19 cellular contexts compared by ENCODE assay signal in genomic region chr11:75308116-75308515, GRCh38. TPM values are rescaled to one million over a fixed set of nuclear protein-coding genes. Genes with fewer than 3 reads are reported as not detected.
DNase-seq lines count a peak whose midpoint lies in the region; ATAC-seq and TF ChIP-seq lines count a peak whose summit lies in the region.
"Had no signal": no experiment of that assay in that cellular context is flagged by ENCODE, and none has a peak within 500 bp of the region (broad histone marks: within the 10 kb centered on the region; RNA-seq: fewer than 3 reads in every experiment).

No MANE protein-coding gene starts in this region.

- no peak for ATAC-seq in T-helper 17 cell
- ATAC-seq: K562 had no signal

- no peak for DNase-seq in T-helper 17 cell
- DNase-seq in endothelial cell (ENCODE audit: low spot score): no peak
- peak; percentile 74 to 79 for DNase-seq in tibial artery
- DNase-seq in cerebellum (ENCODE audit: low spot score): no peak
- DNase-seq in stimulated activated naive CD4-positive, alpha-beta T cell treated with Interleukin-2 at 50 U/mL for 16 hours (lab: John Stamatoyannopoulos, UW): no peak
- DNase-seq in KBM-7: no peak
- DNase-seq: activated gamma-delta T cell treated with Interleukin-2 at 50 U/mL for 16 hours; amygdala; Calu3; H7; kidney glomerular epithelial cell; NCI-H1092 treated with DMSO at 0.1 percent for 48 hours; NCI-H524; stimulated activated CD4-positive, alpha-beta T cell treated with anti-CD3 and anti-CD28 coated beads, Interleukin-2, amount 100 ng/mL, for 48 hours had no signal

- in situ Hi-C loops in KBM-7 (cut with MboI; ENCODE audit: low pct_unique_long_range_greater_than_20kb, low sequenced_read_pairs): no loop called here

- H3K4me1 Mint-ChIP-seq in T-helper 17 cell (peaks cover 22% of the 10 kb centered on the region), endothelial cell (ENCODE audit: unreplicated experiment) (peaks cover 58% of the 10 kb centered on the region)
- H3K4me1 Mint-ChIP-seq: B cell had no signal

- H3K9me3 Mint-ChIP-seq in endothelial cell (ENCODE audit: unreplicated experiment): no peaks in the 10 kb centered on the region
- H3K9me3 Mint-ChIP-seq: T-helper 2 cell treated with Interferon-gamma antibody and Interleukin-4, amounts not matched to agents 5 μg/mL and 100 μg/mL, for 36 hours had no signal

- H3K9me3 ChIP-seq in T-helper 17 cell (ENCODE audit: control insufficient read depth, low read length, poor library complexity, severe bottlenecking): no peaks in the 10 kb centered on the region
- no peaks in the 10 kb centered on the region for H3K9me3 ChIP-seq in muscle layer of duodenum (ENCODE audit: control insufficient read depth in 1 of 2, low read length in 2 of 2)
- no peaks in the 10 kb centered on the region for H3K9me3 ChIP-seq in tibial artery
- H3K9me3 ChIP-seq: suprapubic skin had no signal

- H3K36me3 Mint-ChIP-seq in T-helper 17 cell (ENCODE audit: low read depth): no peaks in the 10 kb centered on the region
- peaks cover 15% of the 10 kb centered on the region for H3K36me3 Mint-ChIP-seq in endothelial cell (ENCODE audit: low read depth, unreplicated experiment)

- no peaks in the 10 kb centered on the region for H3K27me3 Mint-ChIP-seq in T-helper 17 cell
- H3K27me3 Mint-ChIP-seq in endothelial cell (ENCODE audit: unreplicated experiment): peaks cover 8% of the 10 kb centered on the region
- H3K27me3 Mint-ChIP-seq: B cell had no signal

- no peak for TF ChIP-seq CTCF in endothelial cell (IDR thresholded peaks at IDR 0.05; ENCODE audit: unreplicated experiment)
- no peak for TF ChIP-seq CTCF in tibial artery (IDR thresholded peaks at IDR 0.05)

- peak overlapping the region; percentile 32 for H3K27ac Mint-ChIP-seq in T-helper 17 cell
- peak overlapping the region; percentile 48 for H3K27ac Mint-ChIP-seq in endothelial cell (ENCODE audit: unreplicated experiment)
- H3K27ac Mint-ChIP-seq: B cell; T-helper 2 cell treated with Interferon-gamma antibody and Interleukin-4, amounts not matched to agents 5 μg/mL and 100 μg/mL, for 36 hours had no signal

- H3K4me1 ChIP-seq in muscle layer of duodenum (ENCODE audit: control insufficient read depth in 1 of 2, insufficient read depth in 2 of 2, low read length in 2 of 2) (peaks cover 3 to 48% of the 10 kb centered on the region in 2 donors), tibial artery (peaks cover 0 to 20% (median 16%) of the 10 kb centered on the region in 4 donors)

- H3K4me3 Mint-ChIP-seq in T-helper 17 cell (no peak overlapping the region), endothelial cell (ENCODE audit: unreplicated experiment) (no peak overlapping the region)
- H3K4me3 Mint-ChIP-seq: B cell; T-helper 2 cell treated with Interferon-gamma antibody and Interleukin-4, amounts not matched to agents 5 μg/mL and 100 μg/mL, for 36 hours had no signal

- peak overlapping the region; percentile 13 for H3K27ac ChIP-seq in muscle layer of duodenum (ENCODE audit: low read length)
- H3K27ac ChIP-seq in tibial artery: no peak overlapping the region
- H3K27ac ChIP-seq: suprapubic skin had no signal

- H3K27me3 ChIP-seq in muscle layer of duodenum (ENCODE audit: low read depth, low read length) (no peaks in the 10 kb centered on the region), tibial artery (no peaks in the 10 kb centered on the region)
- H3K27me3 ChIP-seq: suprapubic skin had no signal

- H3K4me3 ChIP-seq in muscle layer of duodenum (ENCODE audit: low read depth in 1 of 2, low read length in 2 of 2) (no peak overlapping the region), tibial artery (no peak overlapping the region)
- H3K4me3 ChIP-seq: K562, suprapubic skin had no signal

- intact Hi-C loops in tibial artery (cut with DNase I; ENCODE audit: low total_unique reads): no loop called here

- H3K36me3 ChIP-seq in muscle layer of duodenum (ENCODE audit: control insufficient read depth in 1 of 2, insufficient read depth in 2 of 2, low read length in 2 of 2) (no peaks in the 10 kb centered on the region), tibial artery (no peaks in the 10 kb centered on the region)

RNA-seq across cellular contexts. Expression of gene ARRB1, which starts 43.3 kb away (rescaled TPM):
- 10 to 100 TPM; 26.3 to 39.6 TPM for total RNA-seq in T-helper 17 cell
- 197 TPM for total RNA-seq in endothelial cell (ENCODE audit: unreplicated experiment)
- 48.4 TPM for total RNA-seq in cerebellum

Comparison
In these comparisons a context has a peak if more than half of its experiments do, and no peak if none do; other contexts are left out.
1. DNase-seq: peak in tibial artery (2 of 2); none in T-helper 17 cell (0 of 3), endothelial cell (single experiment), cerebellum (single experiment), stimulated activated naive CD4-positive, alpha-beta T cell treated with Interleukin-2 at 50 U/mL for 16 hours (single experiment) and KBM-7 (single experiment).